ENCODE assay signal across 23 cellular contexts in genomic region chr7:24868724-24869123, GRCh38.
"Had no signal": no experiment of that assay in that cellular context is flagged by ENCODE, and none has a peak within 500 bp of the region (broad histone marks: within the 10 kb centered on the region; RNA-seq: fewer than 3 reads in every experiment).

No MANE protein-coding gene starts in this region.

- H3K27ac Mint-ChIP-seq: activated CD8-positive, alpha-beta T cell treated with anti-CD3 and anti-CD28 coated beads, Interleukin-2, amount 10 ng/mL, durations not matched to agents 7 days and 5 days; activated naive CD4-positive, alpha-beta T cell treated with anti-CD3 and anti-CD28 coated beads for 36 hours; activated naive CD8-positive, alpha-beta T cell; T-cell had no signal

- H3K4me3 ChIP-seq: body of pancreas, breast epithelium, coronary artery, SJCRH30, SK-N-MC had no signal

- DNase-seq: activated CD4-positive, alpha-beta T cell treated with anti-CD3 and anti-CD28 coated beads, Interleukin-2, amount 10 ng/mL, durations not matched to agents 24 days and 14 days; activated CD4-positive, alpha-beta T cell treated with anti-CD3 and anti-CD28 coated beads, Interleukin-2, amount 50 U/mL, for 48 hours; activated CD8-positive, alpha-beta T cell treated with anti-CD3 and anti-CD28 coated beads, Interleukin-2, amount 10 ng/mL, durations not matched to agents 7 days and 5 days; activated gamma-delta T cell; activated naive CD4-positive, alpha-beta T cell treated with anti-CD3 and anti-CD28 coated beads for 36 hours; activated T-cell treated with anti-CD3 and anti-CD28 coated beads, Interleukin-2, amount 50 U/mL, for 4 hours; body of pancreas; NCI-H1105; NCI-H1417 treated with DMSO at 0.1 percent for 48 hours; NCI-H187 treated with DMSO at 0.1 percent for 48 hours; NCI-H2081; NCI-H2171 treated with DMSO at 0.1 percent for 48 hours; NCI-H226; NCI-H446 treated with DMSO at 0.1 percent for 48 hours; NCI-H524 treated with DMSO at 0.1 percent for 48 hours; SHP77; T-cell had no signal

- H3K36me3 ChIP-seq: breast epithelium had no signal

- H3K9me3 Mint-ChIP-seq: activated naive CD4-positive, alpha-beta T cell treated with anti-CD3 and anti-CD28 coated beads for 36 hours; activated T-cell treated with anti-CD3 and anti-CD28 coated beads, Interleukin-2, amount 50 U/mL, for 4 hours; T-cell had no signal

- H3K27ac ChIP-seq: body of pancreas, breast epithelium, coronary artery, SJCRH30, SK-N-MC had no signal

- H3K4me3 Mint-ChIP-seq: activated CD4-positive, alpha-beta T cell treated with anti-CD3 and anti-CD28 coated beads, Interleukin-2, amount 10 ng/mL, durations not matched to agents 24 days and 14 days; activated CD8-positive, alpha-beta T cell treated with anti-CD3 and anti-CD28 coated beads, Interleukin-2, amount 10 ng/mL, durations not matched to agents 7 days and 5 days; activated naive CD4-positive, alpha-beta T cell treated with anti-CD3 and anti-CD28 coated beads for 36 hours; activated naive CD8-positive, alpha-beta T cell; activated T-cell treated with anti-CD3 and anti-CD28 coated beads, Interleukin-2, amount 50 U/mL, for 4 hours; T-cell had no signal

- H3K9me3 ChIP-seq: body of pancreas, breast epithelium, SJCRH30 had no signal

- H3K27me3 Mint-ChIP-seq: activated CD4-positive, alpha-beta T cell treated with anti-CD3 and anti-CD28 coated beads, Interleukin-2, amount 10 ng/mL, durations not matched to agents 24 days and 14 days; activated naive CD8-positive, alpha-beta T cell; T-cell had no signal

- H3K27me3 ChIP-seq: body of pancreas, breast epithelium, SJCRH30 had no signal

- ATAC-seq: activated CD8-positive, alpha-beta T cell treated with anti-CD3 and anti-CD28 coated beads, Interleukin-2, amount 10 ng/mL, durations not matched to agents 7 days and 5 days; activated T-cell treated with anti-CD3 and anti-CD28 coated beads, Interleukin-2, amount 50 U/mL, for 4 hours; body of pancreas; Panc1; T-cell had no signal

- H3K4me1 ChIP-seq: body of pancreas, breast epithelium had no signal
